Comparison of ENCODE assay signal across 23 cellular contexts in genomic region chr18:14924226-14924625, GRCh38.
"Had no signal": no experiment of that assay in that cellular context is flagged by ENCODE, and none has a peak within 500 bp of the region (broad histone marks: within the 10 kb centered on the region; RNA-seq: fewer than 3 reads in every experiment).

No MANE protein-coding gene starts in this region.

- DNase-seq: activated CD4-positive, alpha-beta T cell treated with anti-CD3 and anti-CD28 coated beads, Interleukin-2, amount 50 U/mL, for 48 hours; activated gamma-delta T cell treated with Interleukin-2 at 50 U/mL for 16 hours; activated T-cell treated with anti-CD3 and anti-CD28 coated beads for 4 hours; cortex of kidney; foreskin keratinocyte; left colon; mesendoderm; mucosa of descending colon; nephron progenitor cell; posterior cingulate gyrus; right lobe of liver; stimulated activated CD4-positive, alpha-beta T cell treated with anti-CD3 and anti-CD28 coated beads, Interleukin-15, amount 100 ng/mL, for 24 hours; T-helper 1 cell; T-helper 9 cell; transverse colon had no signal

- H3K27me3 ChIP-seq: foreskin keratinocyte, right lobe of liver, transverse colon had no signal

- ATAC-seq: foreskin keratinocyte; left colon; mucosa of descending colon; right lobe of liver; stimulated activated memory B cell treated with anti-CD40 and anti-IgM and Interleukin-4, amounts not matched to agents 10 μg/mL and 1 μg/mL and 100 μg/mL, for 72 hours; WTC11 had no signal

- H3K4me1 ChIP-seq: foreskin keratinocyte had no signal

- H3K9me3 ChIP-seq: mucosa of descending colon, right lobe of liver, transverse colon had no signal

- FAIRE-seq: astrocyte, keratinocyte had no signal

- H3K4me1 Mint-ChIP-seq: activated naive CD4-positive, alpha-beta T cell treated with anti-CD3 and anti-CD28 coated beads, Interleukin-2, amount 50 U/mL, for 24 hours; nephron progenitor cell; WTC11 had no signal

- H3K36me3 ChIP-seq: right lobe of liver, transverse colon had no signal

- H3K27ac ChIP-seq: epithelial cell of prostate, foreskin keratinocyte, right lobe of liver, transverse colon had no signal

- H3K4me3 Mint-ChIP-seq: activated naive CD4-positive, alpha-beta T cell treated with anti-CD3 and anti-CD28 coated beads, Interleukin-2, amount 50 U/mL, for 24 hours; activated T-helper 1 cell treated with anti-CD3 and anti-CD28 coated beads, Interleukin-12 subunit alpha, Interleukin-12 subunit beta, Interleukin-2, Interleukin-4 antibody, amounts not matched to agents 30 ng/mL and 10 ng/mL and 1 ng/mL, durations not matched to agents 14 hours and 24 hours and 36 hours; nephron progenitor cell; stimulated activated memory B cell treated with anti-CD40 and anti-IgM and Interleukin-4, amounts not matched to agents 10 μg/mL and 1 μg/mL and 100 μg/mL, for 72 hours; WTC11 had no signal

- H3K36me3 Mint-ChIP-seq: activated naive CD4-positive, alpha-beta T cell treated with anti-CD3 and anti-CD28 coated beads, Interleukin-2, amount 50 U/mL, for 24 hours; stimulated activated memory B cell treated with anti-CD40 and anti-IgM and Interleukin-4, amounts not matched to agents 10 μg/mL and 1 μg/mL and 100 μg/mL, for 72 hours had no signal

- H3K9me3 Mint-ChIP-seq: activated naive CD4-positive, alpha-beta T cell treated with anti-CD3 and anti-CD28 coated beads, Interleukin-2, amount 50 U/mL, for 24 hours; activated T-helper 1 cell treated with anti-CD3 and anti-CD28 coated beads, Interleukin-12 subunit alpha, Interleukin-12 subunit beta, Interleukin-2, Interleukin-4 antibody, amounts not matched to agents 30 ng/mL and 10 ng/mL and 1 ng/mL, durations not matched to agents 14 hours and 24 hours and 36 hours had no signal

- H3K27me3 Mint-ChIP-seq: activated naive CD4-positive, alpha-beta T cell treated with anti-CD3 and anti-CD28 coated beads, Interleukin-2, amount 50 U/mL, for 24 hours; stimulated activated memory B cell treated with anti-CD40 and anti-IgM and Interleukin-4, amounts not matched to agents 10 μg/mL and 1 μg/mL and 100 μg/mL, for 72 hours had no signal

- H3K27ac Mint-ChIP-seq: activated naive CD4-positive, alpha-beta T cell treated with anti-CD3 and anti-CD28 coated beads, Interleukin-2, amount 50 U/mL, for 24 hours; activated T-helper 1 cell treated with anti-CD3 and anti-CD28 coated beads, Interleukin-12 subunit alpha, Interleukin-12 subunit beta, Interleukin-2, Interleukin-4 antibody, amounts not matched to agents 30 ng/mL and 10 ng/mL and 1 ng/mL, durations not matched to agents 14 hours and 24 hours and 36 hours; stimulated activated memory B cell treated with anti-CD40 and anti-IgM and Interleukin-4, amounts not matched to agents 10 μg/mL and 1 μg/mL and 100 μg/mL, for 72 hours; WTC11 had no signal

- H3K4me3 ChIP-seq: mucosa of descending colon, right lobe of liver, smooth muscle cell, transverse colon had no signal
